20 cellular contexts compared by ENCODE assay signal in genomic region chr6:6328451-6328850, GRCh38. TPM values are rescaled to one million over a fixed set of nuclear protein-coding genes. Genes with fewer than 3 reads are reported as not detected.
"Had no signal": no experiment of that assay in that cellular context is flagged by ENCODE, and none has a peak within 500 bp of the region (broad histone marks: within the 10 kb centered on the region; RNA-seq: fewer than 3 reads in every experiment).

No MANE protein-coding gene starts in this region.

- H3K4me3 Mint-ChIP-seq: activated CD4-positive, alpha-beta T cell treated with anti-CD3 and anti-CD28 coated beads, Interleukin-2, amount 10 ng/mL, durations not matched to agents 7 days and 5 days; naive thymus-derived CD8-positive, alpha-beta T cell; stimulated activated naive CD8-positive, alpha-beta T cell treated with anti-CD3 and anti-CD28 coated beads, Interleukin-15, amount 100 ng/mL, for 72 hours had no signal

- H3K27ac Mint-ChIP-seq: activated CD4-positive, alpha-beta T cell treated with anti-CD3 and anti-CD28 coated beads, Interleukin-2, amount 10 ng/mL, durations not matched to agents 7 days and 5 days; activated naive CD4-positive, alpha-beta T cell treated with anti-CD3 and anti-CD28 coated beads, Interleukin-2, amount 50 U/mL, for 72 hours; naive thymus-derived CD8-positive, alpha-beta T cell; stimulated activated naive CD8-positive, alpha-beta T cell treated with anti-CD3 and anti-CD28 coated beads, Interleukin-15, amount 100 ng/mL, for 72 hours had no signal

- H3K4me2 ChIP-seq: smooth muscle cell had no signal

- H3K9me3 ChIP-seq: gastroesophageal sphincter, heart right ventricle, left ventricle myocardium inferior, psoas muscle, suprapubic skin, transverse colon had no signal

- H3K9me3 Mint-ChIP-seq: activated CD4-positive, alpha-beta T cell treated with anti-CD3 and anti-CD28 coated beads, Interleukin-2, amount 10 ng/mL, durations not matched to agents 7 days and 5 days; activated naive CD4-positive, alpha-beta T cell treated with anti-CD3 and anti-CD28 coated beads, Interleukin-2, amount 50 U/mL, for 72 hours; naive thymus-derived CD8-positive, alpha-beta T cell; stimulated activated naive CD8-positive, alpha-beta T cell treated with anti-CD3 and anti-CD28 coated beads, Interleukin-15, amount 100 ng/mL, for 72 hours had no signal

- DNase-seq: activated CD4-positive, alpha-beta T cell treated with anti-CD3 and anti-CD28 coated beads, Interleukin-2, amount 10 ng/mL, durations not matched to agents 7 days and 5 days; activated CD8-positive, alpha-beta memory T cell treated with anti-CD3 and anti-CD28 coated beads for 24 hours; activated gamma-delta T cell; cerebellar nuclear complex; cortex of kidney; effector CD4-positive, alpha-beta T cell; heart right ventricle; left ventricle myocardium inferior; mesendoderm; naive thymus-derived CD8-positive, alpha-beta T cell; psoas muscle; stimulated activated CD4-positive, alpha-beta T cell treated with anti-CD3 and anti-CD28 coated beads, Interleukin-4, amount 100 ng/mL, for 1 hour; stimulated activated naive CD8-positive, alpha-beta T cell treated with anti-CD3 and anti-CD28 coated beads, Interleukin-15, amount 100 ng/mL, for 72 hours; transverse colon had no signal

- H3K36me3 Mint-ChIP-seq: activated naive CD4-positive, alpha-beta T cell treated with anti-CD3 and anti-CD28 coated beads, Interleukin-2, amount 50 U/mL, for 72 hours; naive thymus-derived CD8-positive, alpha-beta T cell had no signal

- ATAC-seq: activated naive CD4-positive, alpha-beta T cell treated with anti-CD3 and anti-CD28 coated beads, Interleukin-2, amount 50 U/mL, for 72 hours; gastroesophageal sphincter; naive thymus-derived CD8-positive, alpha-beta T cell; psoas muscle; sciatic nerve; stimulated activated naive CD8-positive, alpha-beta T cell treated with anti-CD3 and anti-CD28 coated beads, Interleukin-15, amount 100 ng/mL, for 72 hours had no signal

- H3K4me3 ChIP-seq: gastroesophageal sphincter, heart right ventricle, left ventricle myocardium inferior, psoas muscle, smooth muscle cell, suprapubic skin, transverse colon had no signal

- H3K27me3 ChIP-seq: transverse colon had no signal

- H3K36me3 ChIP-seq: gastroesophageal sphincter, heart right ventricle, left ventricle myocardium inferior, suprapubic skin, transverse colon had no signal

- H3K4me1 ChIP-seq: gastroesophageal sphincter, psoas muscle, transverse colon had no signal

- H3K27ac ChIP-seq: gastroesophageal sphincter, left ventricle myocardium inferior, psoas muscle, suprapubic skin, transverse colon had no signal

RNA-seq across cellular contexts. Expression of gene F13A1, which starts 8.0 kb away (rescaled TPM):
- total RNA-seq: activated CD4-positive, alpha-beta T cell treated with anti-CD3 and anti-CD28 coated beads, Interleukin-2, amount 10 ng/mL, durations not matched to agents 7 days and 5 days; activated naive CD4-positive, alpha-beta T cell treated with anti-CD3 and anti-CD28 coated beads, Interleukin-2, amount 50 U/mL, for 72 hours; bronchial epithelial cell; smooth muscle cell had no signal
